22 cellular contexts compared by ENCODE assay signal in genomic region chrX:114970806-114971205, GRCh38. TPM values are rescaled to one million over a fixed set of nuclear protein-coding genes. Genes with fewer than 3 reads are reported as not detected.
DNase-seq lines count a peak whose midpoint lies in the region; ATAC-seq, FAIRE-seq and TF ChIP-seq lines count a peak whose summit lies in the region.
"Had no signal": no experiment of that assay in that cellular context is flagged by ENCODE, and none has a peak within 500 bp of the region (broad histone marks: within the 10 kb centered on the region; RNA-seq: fewer than 3 reads in every experiment).

No MANE protein-coding gene starts in this region.

- no peak overlapping the region for H3K4me3 ChIP-seq in A549
- no peak overlapping the region for H3K4me3 ChIP-seq in adipocyte (ENCODE audit: low read length)
- H3K4me3 ChIP-seq in fibroblast of mammary gland (ENCODE audit: control insufficient read depth, low read depth, low read length), result no peak overlapping the region
- H3K4me3 ChIP-seq: MG63 had no signal

- POLR2A ChIA-PET in A549 (lab: Yijun Ruan, JAX), result no interaction called here

- no peaks in the 10 kb centered on the region for H3K36me3 ChIP-seq in adipocyte (ENCODE audit: control insufficient read depth, insufficient read depth, low read length, severe bottlenecking)
- H3K36me3 ChIP-seq: MG63 had no signal

- no peaks in the 10 kb centered on the region for H3K9me3 ChIP-seq in A549
- H3K9me3 ChIP-seq in adipocyte (ENCODE audit: control insufficient read depth, low read length), result peaks cover 14% of the 10 kb centered on the region
- H3K9me3 ChIP-seq: MG63, SK-N-SH had no signal

- no peak overlapping the region for H3K27ac ChIP-seq in A549
- H3K27ac ChIP-seq: 22Rv1 had no signal

- FAIRE-seq in A549 (lab: Jason Lieb, UNC), result peak; percentile 28
- FAIRE-seq: G401.6 had no signal

- TF ChIP-seq RAD21 in A549 (conservative IDR thresholded peaks at IDR 0.05 in 1 of 2, IDR thresholded peaks at IDR 0.05 in 1 of 2), result no peak

- ATAC-seq in A549 (no peak), HG03439 (IDR thresholded peaks at IDR 0.05; ENCODE audit: unreplicated experiment) (no peak), HG03460 (IDR thresholded peaks at IDR 0.05; ENCODE audit: unreplicated experiment) (no peak)
- ATAC-seq: PC-3 had no signal

- CTCF ChIA-PET in A549 (lab: Yijun Ruan, JAX), result interaction anchor here (1.1 kb wide), 1 partner anchor 48 kb away, joined by 3 read pairs; no protein-coding TSS in a partner anchor

- DNase-seq in A549 (ENCODE audit: low read depth in 1 of 2, low spot score in 1 of 2), result no peak
- peak; percentile 17 for DNase-seq in adipocyte (ENCODE audit: low read depth)
- DNase-seq in fibroblast of mammary gland (ENCODE audit: low read depth), result peak; percentile 54
- peak; percentile 0 for DNase-seq in renal cortical epithelial cell (ENCODE audit: low read depth)
- no peak for DNase-seq in midbrain (lab: John Stamatoyannopoulos, UW)
- DNase-seq in activated naive CD4-positive, alpha-beta T cell treated with anti-CD3 and anti-CD28 coated beads, Interleukin-2, amount 50 U/mL, for 16 hours, result no peak
- DNase-seq: ACHN, IMR-90, KG1, MG63, NCI-H1105 treated with DMSO at 0.1 percent for 48 hours, NCI-H146, NCI-H1930, NCI-H2107, NCI-H524, NCI-H774, PC-3, SK-N-SH had no signal

- no peak overlapping the region for H3K4me2 ChIP-seq in A549
- H3K4me2 ChIP-seq: SK-N-SH had no signal

- TF ChIP-seq EP300 in A549 (IDR thresholded peaks at IDR 0.05), result no peak

- TF ChIP-seq CTCF in A549 (IDR thresholded peaks at IDR 0.05), result no peak
- no peak for TF ChIP-seq CTCF in fibroblast of mammary gland (conservative IDR thresholded peaks at IDR 0.05; ENCODE audit: control insufficient read depth, insufficient read depth, low read depth, low read length)

- 32% methylated on average over 3 of the region's 3 CpGs for WGBS in A549 (ENCODE audit: missing lambda C conversion rate)

- no peak overlapping the region for H3K9ac ChIP-seq in adipocyte (ENCODE audit: low read length)
- H3K9ac ChIP-seq: SK-N-SH had no signal

- TF ChIP-seq POLR2A in A549 (IDR thresholded peaks at IDR 0.05; ENCODE audit: low read length), result no peak

- H3K4me1 ChIP-seq in A549 (no peaks in the 10 kb centered on the region), adipocyte (ENCODE audit: control insufficient read depth, insufficient read depth, low read length) (peaks cover 4% of the 10 kb centered on the region)

- H3K27me3 ChIP-seq in adipocyte (replicated peaks; ENCODE audit: control insufficient read depth, insufficient read depth, low read length), result no peaks in the 10 kb centered on the region
- H3K27me3 ChIP-seq: MG63 had no signal

TF ChIP-seq in A549, 52 proteins besides CTCF, POLR2A, EP300 and RAD21:
- TF ChIP-seq RFX5 (IDR thresholded peaks at IDR 0.05) (no peak), ZFP36 (IDR thresholded peaks at IDR 0.05; ENCODE audit: borderline replicate concordance, partially characterized antibody) (no peak), KDM5A (IDR thresholded peaks at IDR 0.05) (no peak), HDAC2 (IDR thresholded peaks at IDR 0.05) (no peak), PBX3 (IDR thresholded peaks at IDR 0.05) (no peak), FOSL2 (IDR thresholded peaks at IDR 0.05) (no peak), FOSL2 (CRISPR knock-in tag; IDR thresholded peaks at IDR 0.05) (no peak), TFCP2L1 (CRISPR knock-in tag; IDR thresholded peaks at IDR 0.05) (no peak), FOXS1 (CRISPR knock-in tag; IDR thresholded peaks at IDR 0.05) (no peak), NR3C1 (IDR thresholded peaks at IDR 0.05) (no peak), RCOR1 (IDR thresholded peaks at IDR 0.05; ENCODE audit: low read depth, low read length) (no peak), MAX (IDR thresholded peaks at IDR 0.05) (no peak)

RNA-seq across cellular contexts. Expression of gene IL13RA2, which starts 46.6 kb away (rescaled TPM):
- polyA plus RNA-seq in A549 (2011; rRNA removed) (not detected in 2 replicates), A549 (2017; fragmentation: RNase III; extraction: RNeasy Plus Mini Kit Qiagen cat#74134 plus additional on column Dnase treatment) (not detected in 3 replicates)
- polyA plus RNA-seq in A549 (2012; cell fraction: cytosol; rRNA removed), result not detected in 2 replicates
- not detected in 2 replicates for polyA plus RNA-seq in A549 (2012; cell fraction: nucleus; rRNA removed)
- not detected in 2 replicates for polyA minus RNA-seq in A549 (2011; rRNA and poly(A)+ RNA removed)
- 1.5 and 2.4 TPM in 2 replicates for total RNA-seq in renal cortical epithelial cell

Comparison
In these comparisons a context has a peak if more than half of its experiments do, and no peak if none do; other contexts are left out.
1. DNase-seq: peak in adipocyte (single experiment), fibroblast of mammary gland (single experiment) and renal cortical epithelial cell (single experiment); none in A549 (0 of 2), midbrain (single experiment) and activated naive CD4-positive, alpha-beta T cell treated with anti-CD3 and anti-CD28 coated beads, Interleukin-2, amount 50 U/mL, for 16 hours (single experiment).